8 cellular contexts compared by ENCODE assay signal in genomic region chr17:57663326-57664070, GRCh38.
DNase-seq lines count a peak whose midpoint lies in the region; ATAC-seq, FAIRE-seq and TF ChIP-seq lines count a peak whose summit lies in the region.

No MANE protein-coding gene starts in this region.

- peak overlapping the region; percentile 85 to 90 for H3K4ac ChIP-seq in mesenchymal stem cell (ENCODE audit: low read depth in 1 of 2, low read length in 2 of 2)

- H3K4me1 ChIP-seq in K562 (replicated peaks in 1 of 2; ENCODE audit: control insufficient read depth in 2 of 2, insufficient read depth in 2 of 2, low read length in 2 of 2) (peaks cover 4 to 9% of the 10 kb centered on the region in 2 experiments; a peak in 3 of 5 replicates), mesenchymal stem cell (ENCODE audit: control insufficient read depth, insufficient read depth, low read depth, low read length) (peaks cover 12% of the 10 kb centered on the region), thymus (ENCODE audit: control insufficient read depth, insufficient read depth, low read length) (peaks cover 22% of the 10 kb centered on the region)

- H3K27ac ChIP-seq in K562 (ENCODE audit: extremely low read depth, low read depth, low read length), result no peak overlapping the region
- peak overlapping the region; percentile 15 for H3K27ac ChIP-seq in mesenchymal stem cell (ENCODE audit: low read length, poor library complexity, severe bottlenecking)
- H3K27ac ChIP-seq in thymus (ENCODE audit: low read depth), result peak overlapping the region; percentile 8

- no peak for TF ChIP-seq POLR2A in K562 (conservative IDR thresholded peaks at IDR 0.05)

- H3K18ac ChIP-seq in mesenchymal stem cell (ENCODE audit: low read depth in 1 of 2, low read length in 2 of 2), result peak overlapping the region; percentile 85 to 90

- no peak for TF ChIP-seq RAD21 in K562 (CRISPR knock-in tag; conservative IDR thresholded peaks at IDR 0.05 in 1 of 2, IDR thresholded peaks at IDR 0.05 in 1 of 2)

- in situ Hi-C loops in K562 (cut with MboI), result no loop called here

- H3K4me2 ChIP-seq in K562 (ENCODE audit: insufficient read depth, low read length), result no peak overlapping the region
- H3K4me2 ChIP-seq in mesenchymal stem cell (ENCODE audit: low read length, poor library complexity, severe bottlenecking), result peak overlapping the region; percentile 39

- H2BK120ac ChIP-seq in mesenchymal stem cell (ENCODE audit: low read depth, low read length), result peak overlapping the region; percentile 96

- no peaks in the 10 kb centered on the region for H4K20me1 ChIP-seq in K562 (replicated peaks; ENCODE audit: control insufficient read depth, insufficient read depth, low read length)

- H3K9me1 ChIP-seq in K562 (ENCODE audit: control insufficient read depth, insufficient read depth, low read length), result no peaks in the 10 kb centered on the region

- H2BK12ac ChIP-seq in mesenchymal stem cell (ENCODE audit: low read length in 2 of 2), result peak overlapping the region; percentile 86 to 93

- H3K79me1 ChIP-seq in mesenchymal stem cell (replicated peaks; ENCODE audit: low read length, poor library complexity, severe bottlenecking), result peaks cover 5% of the 10 kb centered on the region

- WGBS in K562 (ENCODE audit: insufficient coverage, low coverage, missing lambda C conversion rate), result 83% methylated on average over 10 of the region's 14 CpGs
- 82% methylated on average over 11 of the region's 14 CpGs for WGBS in mesenchymal stem cell
- WGBS in thymus, result 96% methylated on average over 14 of the region's 14 CpGs

- DNase-seq in activated CD4-positive, CD25-positive, alpha-beta regulatory T cell treated with anti-CD3 and anti-CD28 coated beads, Interleukin-2, amount 50 U/mL, for 72 hours, result peak; percentile 21
- DNase-seq in activated CD4-positive, CD25-positive, alpha-beta regulatory T cell (lab: John Stamatoyannopoulos, UW), result no peak
- no peak for DNase-seq in K562 (ENCODE audit: extremely low read depth in 1 of 4, low spot score in 3 of 4)
- DNase-seq in mesenchymal stem cell, result peak; percentile 60
- no peak for DNase-seq in foreskin melanocyte
- no peak for DNase-seq in HK-2 (ENCODE audit: unreplicated experiment)
- DNase-seq in AG20443 (ENCODE audit: low spot score), result no peak

- no peaks in the 10 kb centered on the region for H3K27me3 ChIP-seq in K562 (ENCODE audit: control insufficient read depth in 2 of 2, insufficient read depth in 2 of 2, low read length in 2 of 2)
- no peaks in the 10 kb centered on the region for H3K27me3 ChIP-seq in mesenchymal stem cell (ENCODE audit: control insufficient read depth in 1 of 2, insufficient read depth in 1 of 2, low read length in 2 of 2)
- H3K27me3 ChIP-seq in thymus (ENCODE audit: control insufficient read depth, insufficient read depth), result no peaks in the 10 kb centered on the region

- peak overlapping the region; percentile 83 for H4K8ac ChIP-seq in mesenchymal stem cell (ENCODE audit: low read length)

- H4K91ac ChIP-seq in mesenchymal stem cell (ENCODE audit: low read length), result peak overlapping the region; percentile 73

- no peak for ATAC-seq in K562

- no peak overlapping the region for H3K23ac ChIP-seq in mesenchymal stem cell (ENCODE audit: low read length in 2 of 2)

- TF ChIP-seq EP300 in K562 (IDR thresholded peaks at IDR 0.05; ENCODE audit: low read length), result no peak

- H2AFZ ChIP-seq in K562 (ENCODE audit: low read depth, low read length) (no peak overlapping the region), mesenchymal stem cell (ENCODE audit: low read depth, low read length) (no peak overlapping the region)

- H3K36me3 ChIP-seq in K562 (ENCODE audit: control insufficient read depth, insufficient read depth, low read length) (no peaks in the 10 kb centered on the region), mesenchymal stem cell (ENCODE audit: control insufficient read depth in 1 of 2, insufficient read depth in 2 of 2, low read depth in 1 of 2, low read length in 2 of 2) (peaks cover 0 to 5% of the 10 kb centered on the region in 2 experiments), thymus (ENCODE audit: control insufficient read depth, insufficient read depth) (peaks cover 33% of the 10 kb centered on the region)

- H3K9me3 ChIP-seq in K562 (replicated peaks; ENCODE audit: control insufficient read depth, insufficient read depth, low read depth, low read length), result no peaks in the 10 kb centered on the region
- H3K9me3 ChIP-seq in mesenchymal stem cell (ENCODE audit: control insufficient read depth, low read length), result no peaks in the 10 kb centered on the region
- H3K9me3 ChIP-seq in thymus (ENCODE audit: control insufficient read depth), result no peaks in the 10 kb centered on the region

- no peak for FAIRE-seq in K562 (lab: Jason Lieb, UNC)

- H2BK15ac ChIP-seq in mesenchymal stem cell (ENCODE audit: low read depth, poor library complexity, severe bottlenecking), result no peak overlapping the region

- POLR2A ChIA-PET in K562 (lab: Yijun Ruan, JAX), result interaction anchor here (0.6 kb wide), 2 partner anchors 192 to 535 kb away, joined by 3 read pairs; no protein-coding TSS in a partner anchor

- CTCF ChIA-PET in K562 (lab: Yijun Ruan, JAX; ENCODE audit: low intra/inter-chr PET ratio), result interaction anchor here (0.7 kb wide), 1 partner anchor 58 kb away, joined by 3 read pairs; no protein-coding TSS in a partner anchor

- intact Hi-C loops in K562 (cut with micrococcal nuclease), result no loop called here

- no TSS peak for BruUV-seq in K562 (replicated peaks; lab: Mats Ljungman, UMichigan)

- H2BK5ac ChIP-seq in mesenchymal stem cell (ENCODE audit: low read depth, low read length, poor library complexity, severe bottlenecking), result peak overlapping the region; percentile 20

- no peak overlapping the region for H3K9ac ChIP-seq in K562 (ENCODE audit: insufficient read depth in 1 of 2, low read depth in 2 of 2, low read length in 2 of 2)
- H3K9ac ChIP-seq in mesenchymal stem cell (ENCODE audit: low read length), result peak overlapping the region; percentile 90

- TF ChIP-seq CTCF in K562 (IDR thresholded peaks at IDR 0.05 in 2 of 3, conservative IDR thresholded peaks at IDR 0.05 in 1 of 3; ENCODE audit: insufficient read depth in 2 of 3, low read depth in 1 of 3, low read length in 3 of 3), result no peak

- H2AK5ac ChIP-seq in mesenchymal stem cell (ENCODE audit: low read length, severe bottlenecking), result peak overlapping the region; percentile 26

- H3K79me2 ChIP-seq in K562 (ENCODE audit: control insufficient read depth, insufficient read depth, low read length), result no peaks in the 10 kb centered on the region

- H3K4me3 ChIP-seq in K562 (no peak overlapping the region), mesenchymal stem cell (ENCODE audit: insufficient read depth in 1 of 2, low read depth in 1 of 2, low read length in 2 of 2) (peak overlapping the region in 1 of 2 experiments; percentile 55), thymus (ENCODE audit: low read length) (no peak overlapping the region)

- peak overlapping the region in 1 of 2 experiments; percentile 45 for H3K14ac ChIP-seq in mesenchymal stem cell (ENCODE audit: low read length in 2 of 2)

TF ChIP-seq in K562, 482 proteins besides CTCF, POLR2A, EP300 and RAD21:
- 0 out of 2 replicates have a peak, but pooled peaks have one; percentile 7 for TF ChIP-seq FOSL1 (tag; conservative IDR thresholded peaks at IDR 0.05)
- TF ChIP-seq KDM2B (CRISPR knock-in tag; IDR thresholded peaks at IDR 0.05), result no peak

Comparison
In these comparisons a context has a peak if more than half of its experiments do, and no peak if none do; other contexts are left out.
1. DNase-seq: peak in activated CD4-positive, CD25-positive, alpha-beta regulatory T cell treated with anti-CD3 and anti-CD28 coated beads, Interleukin-2, amount 50 U/mL, for 72 hours (single experiment) and mesenchymal stem cell (single experiment); none in activated CD4-positive, CD25-positive, alpha-beta regulatory T cell (0 of 4), K562 (0 of 4), foreskin melanocyte (single experiment), HK-2 (single experiment) and AG20443 (single experiment).